23 cellular contexts compared by ENCODE assay signal in the genomic region with DNA sequence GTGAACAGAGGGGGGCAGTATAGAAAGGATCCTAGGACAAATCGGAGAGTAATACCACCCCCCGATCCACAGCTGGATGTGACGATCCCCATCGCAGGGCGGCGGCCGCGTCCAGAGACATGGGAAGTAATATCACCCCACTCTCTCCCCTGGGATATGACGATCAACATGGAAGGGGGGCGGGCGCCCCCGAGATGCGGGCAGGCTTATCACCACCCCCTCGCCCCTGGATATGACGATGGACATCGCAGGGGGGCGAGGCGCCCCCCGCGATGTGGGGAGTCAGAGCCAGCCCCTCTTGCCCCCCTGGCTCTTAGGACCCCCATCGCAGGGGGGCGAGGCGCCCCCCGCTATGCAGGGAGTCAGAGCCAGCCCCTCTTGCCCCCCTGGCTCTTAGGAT.
A peak's percentile ranks its signal among the peaks of the same experiment; 100 is the strongest.
DNase-seq lines count a peak whose midpoint lies in the region; ATAC-seq and TF ChIP-seq lines count a peak whose summit lies in the region.
"Had no signal": no experiment of that assay in that cellular context is flagged by ENCODE, and none has a peak within 500 bp of the region (broad histone marks: within the 10 kb centered on the region; RNA-seq: fewer than 3 reads in every experiment).

No MANE protein-coding gene starts in this region.

- H3K79me2 ChIP-seq in SK-N-SH (ENCODE audit: insufficient read depth): no peaks in the 10 kb centered on the region

- TF ChIP-seq CTCF in SK-N-SH (IDR thresholded peaks at IDR 0.05): no peak

- POLR2A ChIA-PET in SK-N-SH (lab: Yijun Ruan, JAX): no interaction called here

- CTCF ChIA-PET in SK-N-SH (lab: Yijun Ruan, JAX): no interaction called here

- no peak for TF ChIP-seq EP300 in SK-N-SH (IDR thresholded peaks at IDR 0.05; ENCODE audit: borderline replicate concordance in 1 of 2, low read depth in 1 of 2, low read length in 1 of 2)

- no peaks in the 10 kb centered on the region for H3K36me3 ChIP-seq in SK-N-SH (replicated peaks in 1 of 2; ENCODE audit: control insufficient read depth in 1 of 2, insufficient read depth in 2 of 2, low read length in 1 of 2)
- no peaks in the 10 kb centered on the region for H3K36me3 ChIP-seq in H7 (replicated peaks; ENCODE audit: control insufficient read depth, insufficient read depth, low read length)
- H3K36me3 ChIP-seq: BLaER1 treated with 17β-estradiol and CSF1 and Interleukin-3, amounts not matched to agents 10 nM and 100 nM had no signal

- ATAC-seq in SK-N-SH treated with all-trans-retinoic acid at 6 μM for 48 hours: no peak
- ATAC-seq: A549; CD8-positive, alpha-beta T cell; GM12878 had no signal

- no peak for TF ChIP-seq RAD21 in SK-N-SH (IDR thresholded peaks at IDR 0.05; ENCODE audit: low read length)

- no peak overlapping the region for H3K4me2 ChIP-seq in SK-N-SH
- H3K4me2 ChIP-seq: A549; BLaER1 treated with 17β-estradiol and CSF1 and Interleukin-3, amounts not matched to agents 10 nM and 100 nM had no signal

- no peak overlapping the region for H3K27ac ChIP-seq in SK-N-SH (ENCODE audit: low read depth in 2 of 2, low read length in 1 of 2)
- H3K27ac ChIP-seq: 22Rv1; A549; BLaER1 treated with 17β-estradiol and CSF1 and Interleukin-3, amounts not matched to agents 10 nM and 100 nM; C4-2B had no signal

- H2AFZ ChIP-seq in SK-N-SH (ENCODE audit: low read depth): no peak overlapping the region

- H3K4me1 ChIP-seq in SK-N-SH (ENCODE audit: control insufficient read depth in 1 of 2, insufficient read depth in 2 of 2, low read depth in 1 of 2, low read length in 1 of 2): no peaks in the 10 kb centered on the region
- H3K4me1 ChIP-seq: A549; BLaER1 treated with 17β-estradiol and CSF1 and Interleukin-3, amounts not matched to agents 10 nM and 100 nM; Caco-2 had no signal

- H3K4me3 ChIP-seq in SK-N-SH (ENCODE audit: low read depth in 2 of 2, low read length in 1 of 2) (no peak overlapping the region), H7 (ENCODE audit: insufficient read depth, low read depth, low read length) (no peak overlapping the region)
- H3K4me3 ChIP-seq: A549; BLaER1 treated with 17β-estradiol and CSF1 and Interleukin-3, amounts not matched to agents 10 nM and 100 nM; GM12878 had no signal

- H3F3A ChIP-seq in SK-N-SH (replicated peaks; ENCODE audit: insufficient read depth): no peaks in the 10 kb centered on the region

- no peaks in the 10 kb centered on the region for H3K9me3 ChIP-seq in SK-N-SH
- H3K9me3 ChIP-seq: A549; BLaER1 treated with 17β-estradiol and CSF1 and Interleukin-3, amounts not matched to agents 10 nM and 100 nM; Caco-2 had no signal

- 84% methylated on average over 16 of the region's 24 CpGs for WGBS in SK-N-SH (ENCODE audit: low lambda C conversion rate)

- H4K20me1 ChIP-seq in SK-N-SH (ENCODE audit: insufficient read depth): no peaks in the 10 kb centered on the region
- H4K20me1 ChIP-seq: BLaER1 treated with 17β-estradiol and CSF1 and Interleukin-3, amounts not matched to agents 10 nM and 100 nM had no signal

- DNase-seq in SK-N-SH (peak; percentile 10), D341Med (ENCODE audit: low spot score) (peak; percentile 10), H7 (peak; percentile 38), NCI-H345 treated with DMSO at 0.1 percent for 48 hours (lab: John Stamatoyannopoulos, UW; ENCODE audit: unreplicated experiment) (no peak), retina (no peak)
- DNase-seq: AML-193; Caco-2; Calu3; CD4-positive, alpha-beta T cell; CD8-positive, alpha-beta T cell; DMS 273 treated with DMSO at 0.1 percent for 48 hours; DMS153; DMS53; DMS79; DND-41; EL; GDM1 had no signal

- no peaks in the 10 kb centered on the region for H3K9me2 ChIP-seq in SK-N-SH

- no peak overlapping the region for H3K9ac ChIP-seq in SK-N-SH
- H3K9ac ChIP-seq: BLaER1 treated with 17β-estradiol and CSF1 and Interleukin-3, amounts not matched to agents 10 nM and 100 nM had no signal

- H3K27me3 ChIP-seq in SK-N-SH (ENCODE audit: insufficient read depth): no peaks in the 10 kb centered on the region
- H3K27me3 ChIP-seq in H7 (ENCODE audit: control insufficient read depth, insufficient read depth, low read length): no peaks in the 10 kb centered on the region
- H3K27me3 ChIP-seq: BLaER1 treated with 17β-estradiol and CSF1 and Interleukin-3, amounts not matched to agents 10 nM and 100 nM had no signal

TF ChIP-seq in SK-N-SH, 30 proteins besides CTCF, POLR2A, EP300 and RAD21 (continues in another document):
- TF ChIP-seq, protein P1, sequence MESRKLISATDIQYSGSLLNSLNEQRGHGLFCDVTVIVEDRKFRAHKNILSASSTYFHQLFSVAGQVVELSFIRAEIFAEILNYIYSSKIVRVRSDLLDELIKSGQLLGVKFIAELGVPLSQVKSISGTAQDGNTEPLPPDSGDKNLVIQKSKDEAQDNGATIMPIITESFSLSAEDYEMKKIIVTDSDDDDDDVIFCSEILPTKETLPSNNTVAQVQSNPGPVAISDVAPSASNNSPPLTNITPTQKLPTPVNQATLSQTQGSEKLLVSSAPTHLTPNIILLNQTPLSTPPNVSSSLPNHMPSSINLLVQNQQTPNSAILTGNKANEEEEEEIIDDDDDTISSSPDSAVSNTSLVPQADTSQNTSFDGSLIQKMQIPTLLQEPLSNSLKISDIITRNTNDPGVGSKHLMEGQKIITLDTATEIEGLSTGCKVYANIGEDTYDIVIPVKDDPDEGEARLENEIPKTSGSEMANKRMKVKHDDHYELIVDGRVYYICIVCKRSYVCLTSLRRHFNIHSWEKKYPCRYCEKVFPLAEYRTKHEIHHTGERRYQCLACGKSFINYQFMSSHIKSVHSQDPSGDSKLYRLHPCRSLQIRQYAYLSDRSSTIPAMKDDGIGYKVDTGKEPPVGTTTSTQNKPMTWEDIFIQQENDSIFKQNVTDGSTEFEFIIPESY (IDR thresholded peaks at IDR 0.05; ENCODE audit: borderline replicate concordance, low read depth): no peak
- TF ChIP-seq NFIC (IDR thresholded peaks at IDR 0.05; ENCODE audit: borderline replicate concordance) (no peak), TCF12 (IDR thresholded peaks at IDR 0.05) (no peak), TEAD4 (IDR thresholded peaks at IDR 0.05; ENCODE audit: borderline replicate concordance, insufficient read depth) (no peak)
- TF ChIP-seq, protein P2, sequence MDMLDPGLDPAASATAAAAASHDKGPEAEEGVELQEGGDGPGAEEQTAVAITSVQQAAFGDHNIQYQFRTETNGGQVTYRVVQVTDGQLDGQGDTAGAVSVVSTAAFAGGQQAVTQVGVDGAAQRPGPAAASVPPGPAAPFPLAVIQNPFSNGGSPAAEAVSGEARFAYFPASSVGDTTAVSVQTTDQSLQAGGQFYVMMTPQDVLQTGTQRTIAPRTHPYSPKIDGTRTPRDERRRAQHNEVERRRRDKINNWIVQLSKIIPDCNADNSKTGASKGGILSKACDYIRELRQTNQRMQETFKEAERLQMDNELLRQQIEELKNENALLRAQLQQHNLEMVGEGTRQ (IDR thresholded peaks at IDR 0.05; ENCODE audit: borderline replicate concordance, low read depth, low read length): no peak
- TF ChIP-seq, protein P3, sequence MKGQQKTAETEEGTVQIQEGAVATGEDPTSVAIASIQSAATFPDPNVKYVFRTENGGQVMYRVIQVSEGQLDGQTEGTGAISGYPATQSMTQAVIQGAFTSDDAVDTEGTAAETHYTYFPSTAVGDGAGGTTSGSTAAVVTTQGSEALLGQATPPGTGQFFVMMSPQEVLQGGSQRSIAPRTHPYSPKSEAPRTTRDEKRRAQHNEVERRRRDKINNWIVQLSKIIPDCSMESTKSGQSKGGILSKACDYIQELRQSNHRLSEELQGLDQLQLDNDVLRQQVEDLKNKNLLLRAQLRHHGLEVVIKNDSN (IDR thresholded peaks at IDR 0.05; ENCODE audit: borderline replicate concordance, low read depth): no peak

TF ChIP-seq in SK-N-SH treated with all-trans-retinoic acid at 6 μM for 48 hours, 23 proteins besides CTCF, POLR2A, EP300 and RAD21 (continues in another document):
- TF ChIP-seq, protein P4, sequence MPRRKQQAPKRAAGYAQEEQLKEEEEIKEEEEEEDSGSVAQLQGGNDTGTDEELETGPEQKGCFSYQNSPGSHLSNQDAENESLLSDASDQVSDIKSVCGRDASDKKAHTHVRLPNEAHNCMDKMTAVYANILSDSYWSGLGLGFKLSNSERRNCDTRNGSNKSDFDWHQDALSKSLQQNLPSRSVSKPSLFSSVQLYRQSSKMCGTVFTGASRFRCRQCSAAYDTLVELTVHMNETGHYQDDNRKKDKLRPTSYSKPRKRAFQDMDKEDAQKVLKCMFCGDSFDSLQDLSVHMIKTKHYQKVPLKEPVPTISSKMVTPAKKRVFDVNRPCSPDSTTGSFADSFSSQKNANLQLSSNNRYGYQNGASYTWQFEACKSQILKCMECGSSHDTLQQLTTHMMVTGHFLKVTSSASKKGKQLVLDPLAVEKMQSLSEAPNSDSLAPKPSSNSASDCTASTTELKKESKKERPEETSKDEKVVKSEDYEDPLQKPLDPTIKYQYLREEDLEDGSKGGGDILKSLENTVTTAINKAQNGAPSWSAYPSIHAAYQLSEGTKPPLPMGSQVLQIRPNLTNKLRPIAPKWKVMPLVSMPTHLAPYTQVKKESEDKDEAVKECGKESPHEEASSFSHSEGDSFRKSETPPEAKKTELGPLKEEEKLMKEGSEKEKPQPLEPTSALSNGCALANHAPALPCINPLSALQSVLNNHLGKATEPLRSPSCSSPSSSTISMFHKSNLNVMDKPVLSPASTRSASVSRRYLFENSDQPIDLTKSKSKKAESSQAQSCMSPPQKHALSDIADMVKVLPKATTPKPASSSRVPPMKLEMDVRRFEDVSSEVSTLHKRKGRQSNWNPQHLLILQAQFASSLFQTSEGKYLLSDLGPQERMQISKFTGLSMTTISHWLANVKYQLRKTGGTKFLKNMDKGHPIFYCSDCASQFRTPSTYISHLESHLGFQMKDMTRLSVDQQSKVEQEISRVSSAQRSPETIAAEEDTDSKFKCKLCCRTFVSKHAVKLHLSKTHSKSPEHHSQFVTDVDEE (CRISPR knock-in tag; IDR thresholded peaks at IDR 0.05): no peak
- TF ChIP-seq, protein P5, sequence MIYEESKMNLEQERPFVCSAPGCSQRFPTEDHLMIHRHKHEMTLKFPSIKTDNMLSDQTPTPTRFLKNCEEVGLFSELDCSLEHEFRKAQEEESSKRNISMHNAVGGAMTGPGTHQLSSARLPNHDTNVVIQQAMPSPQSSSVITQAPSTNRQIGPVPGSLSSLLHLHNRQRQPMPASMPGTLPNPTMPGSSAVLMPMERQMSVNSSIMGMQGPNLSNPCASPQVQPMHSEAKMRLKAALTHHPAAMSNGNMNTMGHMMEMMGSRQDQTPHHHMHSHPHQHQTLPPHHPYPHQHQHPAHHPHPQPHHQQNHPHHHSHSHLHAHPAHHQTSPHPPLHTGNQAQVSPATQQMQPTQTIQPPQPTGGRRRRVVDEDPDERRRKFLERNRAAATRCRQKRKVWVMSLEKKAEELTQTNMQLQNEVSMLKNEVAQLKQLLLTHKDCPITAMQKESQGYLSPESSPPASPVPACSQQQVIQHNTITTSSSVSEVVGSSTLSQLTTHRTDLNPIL (CRISPR knock-in tag; IDR thresholded peaks at IDR 0.05; ENCODE audit: low read depth): no peak
- TF ChIP-seq BACH2 (CRISPR knock-in tag; IDR thresholded peaks at IDR 0.05; ENCODE audit: borderline replicate concordance) (no peak), PPARA (CRISPR knock-in tag; IDR thresholded peaks at IDR 0.05; ENCODE audit: borderline replicate concordance) (no peak), ZNF565 (CRISPR knock-in tag; conservative IDR thresholded peaks at IDR 0.05; ENCODE audit: low read depth) (no peak)

Comparison
In these comparisons a context has a peak if more than half of its experiments do, and no peak if none do; other contexts are left out.
1. DNase-seq: peak in SK-N-SH (single experiment), D341Med (single experiment) and H7 (single experiment); none in NCI-H345 treated with DMSO at 0.1 percent for 48 hours (single experiment) and retina (single experiment).